Comparison of ENCODE assay signal across 13 cellular contexts in genomic region chr12:93297032-93297431, GRCh38.
A peak's percentile ranks its signal among the peaks of the same experiment; 100 is the strongest.
DNase-seq lines count a peak whose midpoint lies in the region; ATAC-seq and TF ChIP-seq lines count a peak whose summit lies in the region.
"Had no signal": no experiment of that assay in that cellular context is flagged by ENCODE, and none has a peak within 500 bp of the region (broad histone marks: within the 10 kb centered on the region; RNA-seq: fewer than 3 reads in every experiment).

No MANE protein-coding gene starts in this region.

- H3K4me1 ChIP-seq in uterus: no peaks in the 10 kb centered on the region

- TF ChIP-seq POLR2A in lower leg skin (IDR thresholded peaks at IDR 0.05) (no peak), uterus (IDR thresholded peaks at IDR 0.05) (no peak)

- TF ChIP-seq CTCF in lower leg skin (IDR thresholded peaks at IDR 0.05) (no peak), uterus (IDR thresholded peaks at IDR 0.05) (no peak)

- peaks cover 16% of the 10 kb centered on the region for H3K4me1 Mint-ChIP-seq in memory B cell

- intact Hi-C loops in lower leg skin (cut with DNase I; ENCODE audit: low total_unique reads) (no loop called here), uterus (cut with DNase I; ENCODE audit: low total_unique reads) (no loop called here)

- H3K27me3 Mint-ChIP-seq in memory B cell: peaks cover 2% of the 10 kb centered on the region
- H3K27me3 Mint-ChIP-seq: dendritic cell treated with granulocyte-macrophage colony-stimulating factor and Interleukin-4, amounts not matched to agents 40 ng/mL and 50 ng/mL, for 4 days; naive thymus-derived CD4-positive, alpha-beta T cell had no signal

- H3K9me3 ChIP-seq in uterus: no peaks in the 10 kb centered on the region

- 81 to 86% methylated on average over 3 of the region's 3 CpGs for WGBS in lower leg skin, 2 donors

- ATAC-seq in GM18519 (IDR thresholded peaks at IDR 0.05; ENCODE audit: low FRiP score, unreplicated experiment) (peak; percentile 68), GM21381 (IDR thresholded peaks at IDR 0.05; ENCODE audit: unreplicated experiment) (peak; percentile 95), HG03060 (IDR thresholded peaks at IDR 0.05; ENCODE audit: low read depth, unreplicated experiment) (peak; percentile 77), memory B cell (ENCODE audit: low read depth) (peak; percentile 97)
- ATAC-seq: naive thymus-derived CD4-positive, alpha-beta T cell had no signal

- no peaks in the 10 kb centered on the region for H3K27me3 ChIP-seq in uterus

- H3K27ac Mint-ChIP-seq in memory B cell: peak overlapping the region; percentile 9
- H3K27ac Mint-ChIP-seq: dendritic cell treated with granulocyte-macrophage colony-stimulating factor and Interleukin-4, amounts not matched to agents 40 ng/mL and 50 ng/mL, for 4 days; naive thymus-derived CD4-positive, alpha-beta T cell had no signal

- H3K4me3 ChIP-seq in lower leg skin (ENCODE audit: low read depth, poor library complexity, severe bottlenecking): no peak overlapping the region
- no peak overlapping the region for H3K4me3 ChIP-seq in uterus
- H3K4me3 ChIP-seq: PC-9 had no signal

- no peaks in the 10 kb centered on the region for H3K9me3 Mint-ChIP-seq in memory B cell
- H3K9me3 Mint-ChIP-seq: dendritic cell treated with granulocyte-macrophage colony-stimulating factor and Interleukin-4, amounts not matched to agents 40 ng/mL and 50 ng/mL, for 4 days; naive thymus-derived CD4-positive, alpha-beta T cell had no signal

- peak in 1 of 2 donors; percentile 28 for DNase-seq in memory B cell (ENCODE audit: low spot score in 2 of 2)
- no peak for DNase-seq in EL
- DNase-seq in lower leg skin (ENCODE audit: low spot score in 2 of 2): no peak
- DNase-seq in uterus: no peak
- DNase-seq in activated effector memory CD4-positive, alpha-beta T cell treated with Interleukin-2 at 50 U/mL for 16 hours: no peak
- DNase-seq: hippocampal formation, NCI-H1092, PC-9 had no signal

- no peaks in the 10 kb centered on the region for H3K36me3 ChIP-seq in uterus

- H3K27ac ChIP-seq in uterus: peak overlapping the region in 1 of 2 donors; percentile 31
- H3K27ac ChIP-seq: PC-9 had no signal

- H3K4me3 Mint-ChIP-seq in memory B cell: peak overlapping the region; percentile 67
- H3K4me3 Mint-ChIP-seq: dendritic cell treated with granulocyte-macrophage colony-stimulating factor and Interleukin-4, amounts not matched to agents 40 ng/mL and 50 ng/mL, for 4 days had no signal

- no peaks in the 10 kb centered on the region for H3K36me3 Mint-ChIP-seq in memory B cell
